8 cellular contexts compared by ENCODE assay signal in the genomic region with DNA sequence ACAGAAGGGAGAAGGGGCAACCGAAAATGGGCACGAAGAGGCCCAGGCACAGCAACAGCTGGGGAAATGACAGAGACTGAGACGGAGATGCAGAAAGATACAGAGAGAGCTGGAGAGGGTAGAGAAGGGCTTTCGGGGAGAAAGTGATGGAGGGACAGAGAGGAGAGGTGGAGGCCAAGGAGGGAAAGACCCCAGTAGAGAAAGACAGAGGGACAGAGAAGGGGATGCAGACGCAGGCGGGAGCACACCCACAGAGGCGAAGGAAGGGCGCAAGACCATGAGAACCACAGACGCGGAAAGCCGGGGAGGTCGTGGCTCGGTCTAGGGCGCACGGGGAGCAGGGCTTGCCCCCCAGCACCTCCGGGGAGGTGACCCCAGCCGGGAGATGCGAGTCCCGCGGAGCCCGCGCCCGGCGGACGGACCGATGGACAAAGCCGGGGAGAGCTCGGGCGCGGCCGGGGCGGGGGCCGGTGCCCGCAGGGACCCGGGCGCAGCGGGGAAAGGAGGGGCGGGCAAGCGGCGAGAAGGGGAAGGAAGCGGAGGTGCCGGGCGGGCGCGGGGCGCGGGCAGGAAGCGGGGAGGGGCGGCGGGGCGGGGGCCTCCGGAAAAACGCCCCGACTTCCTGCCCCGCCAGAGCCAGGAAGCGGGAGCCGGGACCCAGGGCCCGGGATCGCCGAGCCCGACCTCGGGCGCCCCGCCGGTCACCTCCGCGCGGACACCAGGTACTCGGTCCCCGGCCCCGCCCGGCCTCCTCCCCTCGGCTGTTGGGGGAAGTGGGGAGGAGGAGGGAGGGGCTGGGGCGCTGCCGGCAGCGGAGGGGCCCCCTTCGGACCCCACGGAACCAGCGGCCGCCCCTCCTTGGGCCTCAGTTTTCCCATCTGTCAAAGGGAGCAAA. TPM values are rescaled to one million over a fixed set of nuclear protein-coding genes. Genes with fewer than 3 reads are reported as not detected.
DNase-seq lines count a peak whose midpoint lies in the region; ATAC-seq, FAIRE-seq and TF ChIP-seq lines count a peak whose summit lies in the region.

A gene with protein sequence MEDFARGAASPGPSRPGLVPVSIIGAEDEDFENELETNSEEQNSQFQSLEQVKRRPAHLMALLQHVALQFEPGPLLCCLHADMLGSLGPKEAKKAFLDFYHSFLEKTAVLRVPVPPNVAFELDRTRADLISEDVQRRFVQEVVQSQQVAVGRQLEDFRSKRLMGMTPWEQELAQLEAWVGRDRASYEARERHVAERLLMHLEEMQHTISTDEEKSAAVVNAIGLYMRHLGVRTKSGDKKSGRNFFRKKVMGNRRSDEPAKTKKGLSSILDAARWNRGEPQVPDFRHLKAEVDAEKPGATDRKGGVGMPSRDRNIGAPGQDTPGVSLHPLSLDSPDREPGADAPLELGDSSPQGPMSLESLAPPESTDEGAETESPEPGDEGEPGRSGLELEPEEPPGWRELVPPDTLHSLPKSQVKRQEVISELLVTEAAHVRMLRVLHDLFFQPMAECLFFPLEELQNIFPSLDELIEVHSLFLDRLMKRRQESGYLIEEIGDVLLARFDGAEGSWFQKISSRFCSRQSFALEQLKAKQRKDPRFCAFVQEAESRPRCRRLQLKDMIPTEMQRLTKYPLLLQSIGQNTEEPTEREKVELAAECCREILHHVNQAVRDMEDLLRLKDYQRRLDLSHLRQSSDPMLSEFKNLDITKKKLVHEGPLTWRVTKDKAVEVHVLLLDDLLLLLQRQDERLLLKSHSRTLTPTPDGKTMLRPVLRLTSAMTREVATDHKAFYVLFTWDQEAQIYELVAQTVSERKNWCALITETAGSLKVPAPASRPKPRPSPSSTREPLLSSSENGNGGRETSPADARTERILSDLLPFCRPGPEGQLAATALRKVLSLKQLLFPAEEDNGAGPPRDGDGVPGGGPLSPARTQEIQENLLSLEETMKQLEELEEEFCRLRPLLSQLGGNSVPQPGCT (plus strand): TSS at position 617 of the 895 bp plus-strand sequence. CDS start 4,899 bp downstream, outside the sequence.

- H3K27me3 Mint-ChIP-seq in progenitor cell of endocrine pancreas, result peaks cover 27% of the 10 kb centered on the region

- no peaks in the 10 kb centered on the region for H3K9me3 Mint-ChIP-seq in progenitor cell of endocrine pancreas (ENCODE audit: low read depth)

- DNase-seq in A172 (ENCODE audit: low spot score) (no peak), RCC 7860 (ENCODE audit: low spot score) (peak; percentile 15), Right ventricle myocardium superior (peak; percentile 83), progenitor cell of endocrine pancreas (ENCODE audit: low spot score, unreplicated experiment) (no peak)
- DNase-seq in activated naive CD4-positive, alpha-beta T cell treated with anti-CD3 and anti-CD28 coated beads, Interleukin-2, amount 50 U/mL, for 16 hours, result peak; percentile 60

- TF ChIP-seq CTCF in progenitor cell of endocrine pancreas (IDR thresholded peaks at IDR 0.05; ENCODE audit: unreplicated experiment), result no peak

- H3K4me1 Mint-ChIP-seq in progenitor cell of endocrine pancreas (ENCODE audit: low read depth), result peaks cover 22% of the 10 kb centered on the region

- ATAC-seq in Right ventricle myocardium superior (ENCODE audit: poor library complexity) (peak; percentile 63), GM21447 (IDR thresholded peaks at IDR 0.05; ENCODE audit: unreplicated experiment) (no peak), HG02623 (IDR thresholded peaks at IDR 0.05; ENCODE audit: unreplicated experiment) (no peak)

- H3K36me3 Mint-ChIP-seq in progenitor cell of endocrine pancreas (ENCODE audit: insufficient read depth), result no peaks in the 10 kb centered on the region

- peak; percentile 75 for TF ChIP-seq POLR2A in GM18951 (IDR thresholded peaks at IDR 0.05; ENCODE audit: extremely low read depth, insufficient read depth, insufficient read length)

- peak within 1 kb of the TSS; percentile 95 for H3K27ac Mint-ChIP-seq in progenitor cell of endocrine pancreas

- no peak for FAIRE-seq in RCC 7860 (lab: Jason Lieb, UNC)

- H3K4me3 Mint-ChIP-seq in progenitor cell of endocrine pancreas (ENCODE audit: low read depth), result peak within 1 kb of the TSS; percentile 83

- in situ Hi-C loops in GM18951 (cut with MboI; ENCODE audit: low sequenced_read_pairs, unreplicated experiment), result no loop called here

- intact Hi-C loops in Right ventricle myocardium superior (cut with DNase I), result no loop called here

RNA-seq across cellular contexts. Expression of the gene that starts here (rescaled TPM):
- 72.5 and 108 TPM in 2 replicates for total RNA-seq in A172 (2014; rRNA removed; shearing (Covaris generic))
- 30.1 TPM for total RNA-seq in Right ventricle myocardium superior
- 109 and 112 TPM in 2 replicates for total RNA-seq in progenitor cell of endocrine pancreas

Comparison
In these comparisons a context has a peak if more than half of its experiments do, and no peak if none do; other contexts are left out.
1. DNase-seq: peak in RCC 7860 (single experiment), activated naive CD4-positive, alpha-beta T cell treated with anti-CD3 and anti-CD28 coated beads, Interleukin-2, amount 50 U/mL, for 16 hours (single experiment) and Right ventricle myocardium superior (single experiment); none in A172 (single experiment) and progenitor cell of endocrine pancreas (single experiment).